Comparison of ENCODE assay signal across 15 cellular contexts in genomic region chr2:39542523-39542922, GRCh38.
"Had no signal": no experiment of that assay in that cellular context is flagged by ENCODE, and none has a peak within 500 bp of the region (broad histone marks: within the 10 kb centered on the region; RNA-seq: fewer than 3 reads in every experiment).

No MANE protein-coding gene starts in this region.

- H3K4me1 ChIP-seq: gastroesophageal sphincter, testis, upper lobe of left lung had no signal

- H3K36me3 ChIP-seq: gastroesophageal sphincter, pancreas, stomach, upper lobe of left lung had no signal

- H3K9me3 ChIP-seq: gastroesophageal sphincter, pancreas, stomach, testis, upper lobe of left lung had no signal

- H3K27me3 ChIP-seq: dorsolateral prefrontal cortex, gastroesophageal sphincter, pancreas, stomach, testis, upper lobe of left lung had no signal

- H3K4me3 ChIP-seq: dorsolateral prefrontal cortex, gastroesophageal sphincter, pancreas, stomach, testis, upper lobe of left lung had no signal

- DNase-seq: activated CD4-positive, alpha-beta T cell treated with anti-CD3 and anti-CD28 coated beads, Interleukin-2, amount 50 U/mL, for 48 hours; activated naive CD4-positive, alpha-beta T cell treated with anti-CD3 and anti-CD28 coated beads for 36 hours; activated T-cell treated with anti-CD3 and anti-CD28 coated beads, Interleukin-2, amount 50 U/mL, for 1 hour; dorsolateral prefrontal cortex; endodermal cell; left colon; naive B cell; pancreas; stimulated activated CD4-positive, alpha-beta T cell treated with anti-CD3 and anti-CD28 coated beads, Interleukin-1b, Interleukin-23, amount 100 ng/mL, for 48 hours; stomach; T1000; testis; upper lobe of left lung had no signal

- H3K27ac ChIP-seq: dorsolateral prefrontal cortex, gastroesophageal sphincter, pancreas, testis, upper lobe of left lung, VCaP had no signal

- ATAC-seq: gastroesophageal sphincter, left colon, pancreas had no signal
